Comparison of ENCODE assay signal across 29 cellular contexts in genomic region chr17:74529243-74529642, GRCh38. TPM values are rescaled to one million over a fixed set of nuclear protein-coding genes. Genes with fewer than 3 reads are reported as not detected.
DNase-seq lines count a peak whose midpoint lies in the region; ATAC-seq and TF ChIP-seq lines count a peak whose summit lies in the region.
"Had no signal": no experiment of that assay in that cellular context is flagged by ENCODE, and none has a peak within 500 bp of the region (broad histone marks: within the 10 kb centered on the region; RNA-seq: fewer than 3 reads in every experiment).

No MANE protein-coding gene starts in this region.

- H2AFZ ChIP-seq in mammary epithelial cell (ENCODE audit: low read depth, low read length) = no peak overlapping the region

- ATAC-seq in activated CD8-positive, alpha-beta memory T cell treated with anti-CD3 and anti-CD28 coated beads, Interleukin-2, amount 10 ng/mL, durations not matched to agents 7 days and 5 days = no peak
- no peak for ATAC-seq in HG03025 (IDR thresholded peaks at IDR 0.05; ENCODE audit: low FRiP score, unreplicated experiment)
- ATAC-seq in GM21717 (IDR thresholded peaks at IDR 0.05; ENCODE audit: unreplicated experiment) = no peak
- ATAC-seq: left colon had no signal

- no peaks in the 10 kb centered on the region for H3K79me2 ChIP-seq in mammary epithelial cell (ENCODE audit: insufficient read depth, low read length)

- TF ChIP-seq CTCF in breast epithelium (IDR thresholded peaks at IDR 0.05) = no peak
- TF ChIP-seq CTCF in mammary epithelial cell (conservative IDR thresholded peaks at IDR 0.05 in 1 of 2, IDR thresholded peaks at IDR 0.05 in 1 of 2; ENCODE audit: extremely low read depth in 1 of 2, insufficient read depth in 1 of 2, low read depth in 1 of 2, low read length in 2 of 2) = no peak

- H3K4me2 ChIP-seq in mammary epithelial cell (ENCODE audit: insufficient read depth, low read depth, low read length) = no peak overlapping the region

- no peaks in the 10 kb centered on the region for H3K27me3 ChIP-seq in breast epithelium
- H3K27me3 ChIP-seq in mammary epithelial cell (ENCODE audit: insufficient read depth, low read length) = no peaks in the 10 kb centered on the region
- H3K27me3 ChIP-seq: brain microvascular endothelial cell, pancreas, upper lobe of left lung had no signal

- H3K4me3 ChIP-seq in breast epithelium (no peak overlapping the region), mammary epithelial cell (replicated peaks in 1 of 3; ENCODE audit: insufficient read depth in 1 of 3, low read depth in 2 of 3, low read length in 3 of 3) (no peak overlapping the region)
- H3K4me3 ChIP-seq: pancreas, SJCRH30, upper lobe of left lung had no signal

- H3K4me1 Mint-ChIP-seq in activated CD8-positive, alpha-beta memory T cell treated with anti-CD3 and anti-CD28 coated beads, Interleukin-2, amount 10 ng/mL, durations not matched to agents 7 days and 5 days = peaks cover 3% of the 10 kb centered on the region

- no peaks in the 10 kb centered on the region for H3K9me3 ChIP-seq in breast epithelium
- H3K9me3 ChIP-seq in mammary epithelial cell (replicated peaks; ENCODE audit: insufficient read depth, low read length) = no peaks in the 10 kb centered on the region
- H3K9me3 ChIP-seq: pancreas, SJCRH30, upper lobe of left lung had no signal

- H4K20me1 ChIP-seq in mammary epithelial cell (ENCODE audit: insufficient read depth, low read length) = no peaks in the 10 kb centered on the region

- peaks cover 45% of the 10 kb centered on the region for H3K27me3 Mint-ChIP-seq in activated CD8-positive, alpha-beta memory T cell treated with anti-CD3 and anti-CD28 coated beads, Interleukin-2, amount 10 ng/mL, durations not matched to agents 7 days and 5 days

- H3K4me3 Mint-ChIP-seq in activated CD8-positive, alpha-beta memory T cell treated with anti-CD3 and anti-CD28 coated beads, Interleukin-2, amount 10 ng/mL, durations not matched to agents 7 days and 5 days = no peak overlapping the region
- H3K4me3 Mint-ChIP-seq: activated CD4-positive, alpha-beta T cell treated with anti-CD3 and anti-CD28 coated beads, Interleukin-2, amount 10 ng/mL, durations not matched to agents 24 days and 14 days; activated naive CD4-positive, alpha-beta T cell treated with anti-CD3 and anti-CD28 coated beads, Interleukin-2, amount 10 ng/mL, durations not matched to agents 7 days and 5 days; CD4-positive, alpha-beta T cell had no signal

- no peak overlapping the region for H3K9ac ChIP-seq in mammary epithelial cell (ENCODE audit: insufficient read depth, low read length)

- no peaks in the 10 kb centered on the region for H3K9me3 Mint-ChIP-seq in activated CD8-positive, alpha-beta memory T cell treated with anti-CD3 and anti-CD28 coated beads, Interleukin-2, amount 10 ng/mL, durations not matched to agents 7 days and 5 days (ENCODE audit: low read depth)
- H3K9me3 Mint-ChIP-seq: activated CD4-positive, alpha-beta T cell treated with anti-CD3 and anti-CD28 coated beads, Interleukin-2, amount 10 ng/mL, durations not matched to agents 24 days and 14 days; activated naive CD4-positive, alpha-beta T cell treated with anti-CD3 and anti-CD28 coated beads, Interleukin-2, amount 10 ng/mL, durations not matched to agents 7 days and 5 days; CD4-positive, alpha-beta T cell had no signal

- H3K4me1 ChIP-seq in breast epithelium (no peaks in the 10 kb centered on the region), mammary epithelial cell (ENCODE audit: insufficient read depth, low read length) (no peaks in the 10 kb centered on the region)
- H3K4me1 ChIP-seq: pancreas, SJCRH30, upper lobe of left lung had no signal

- DNase-seq in breast epithelium (ENCODE audit: low spot score in 2 of 2) = peak; percentile 6 to 37
- no peak for DNase-seq in mammary epithelial cell
- peak; percentile 18 for DNase-seq in activated CD8-positive, alpha-beta memory T cell treated with anti-CD3 and anti-CD28 coated beads, Interleukin-2, amount 10 ng/mL, durations not matched to agents 7 days and 5 days
- peak; percentile 53 for DNase-seq in mesenteric fat pad (ENCODE audit: low spot score)
- DNase-seq in ureter (ENCODE audit: low spot score) = peak; percentile 35
- no peak for DNase-seq in T-helper 9 cell
- DNase-seq: activated CD4-positive, alpha-beta T cell treated with anti-CD3 and anti-CD28 coated beads, Interleukin-2, amount 10 ng/mL, durations not matched to agents 24 days and 14 days; activated naive CD4-positive, alpha-beta T cell treated with anti-CD3 and anti-CD28 coated beads, Interleukin-2, amount 10 ng/mL, durations not matched to agents 7 days and 5 days; brain microvascular endothelial cell; DMS79 treated with DMSO at 0.1 percent for 48 hours; GDM1; left colon; mesenchymal stem cell; NCI-H1092; NCI-H1694; NCI-H446 treated with DMSO at 0.1 percent for 48 hours; NCI-H774; small intestine; SW 1271 had no signal

- no peaks in the 10 kb centered on the region for H3K36me3 Mint-ChIP-seq in activated CD8-positive, alpha-beta memory T cell treated with anti-CD3 and anti-CD28 coated beads, Interleukin-2, amount 10 ng/mL, durations not matched to agents 7 days and 5 days
- H3K36me3 Mint-ChIP-seq: activated naive CD4-positive, alpha-beta T cell treated with anti-CD3 and anti-CD28 coated beads, Interleukin-2, amount 10 ng/mL, durations not matched to agents 7 days and 5 days had no signal

- CTCF ChIA-PET in mammary epithelial cell (lab: Charles Lee; ENCODE audit: low non-redundant PET) = no interaction called here
- CTCF ChIA-PET in activated CD8-positive, alpha-beta memory T cell treated with anti-CD3 and anti-CD28 coated beads, Interleukin-2, amount 10 ng/mL, durations not matched to agents 7 days and 5 days (lab: Charles Lee) = interaction anchor here (1.9 to 2.2 kb wide), 2 partner anchors 72 to 161 kb away, joined by 4 to 7 read pairs; partner anchors contain the start of gene GPR142

- intact Hi-C loops in breast epithelium (cut with DNase I; ENCODE audit: low total_unique reads) (no loop called here), mammary epithelial cell (cut with micrococcal nuclease) (no loop called here)

- 65% methylated on average over 5 of the region's 5 CpGs for WGBS in mammary epithelial cell (ENCODE audit: low coverage, missing lambda C conversion rate)

- no peak for TF ChIP-seq POLR2A in breast epithelium (IDR thresholded peaks at IDR 0.05)

- H3K36me3 ChIP-seq in breast epithelium = no peaks in the 10 kb centered on the region
- no peaks in the 10 kb centered on the region for H3K36me3 ChIP-seq in mammary epithelial cell (ENCODE audit: insufficient read depth, low read length)
- H3K36me3 ChIP-seq: brain microvascular endothelial cell, pancreas, SJCRH30, upper lobe of left lung had no signal

- H3K27ac Mint-ChIP-seq in activated CD8-positive, alpha-beta memory T cell treated with anti-CD3 and anti-CD28 coated beads, Interleukin-2, amount 10 ng/mL, durations not matched to agents 7 days and 5 days = no peak overlapping the region
- H3K27ac Mint-ChIP-seq: activated CD4-positive, alpha-beta T cell treated with anti-CD3 and anti-CD28 coated beads, Interleukin-2, amount 10 ng/mL, durations not matched to agents 24 days and 14 days; activated naive CD4-positive, alpha-beta T cell treated with anti-CD3 and anti-CD28 coated beads, Interleukin-2, amount 10 ng/mL, durations not matched to agents 7 days and 5 days; CD4-positive, alpha-beta T cell had no signal

- no TSS peak for BruUV-seq in mammary epithelial cell (replicated peaks; lab: Mats Ljungman, UMichigan)

- in situ Hi-C loops in mammary epithelial cell (cut with MboI; ENCODE audit: low sequenced_read_pairs in 2 of 2) = no loop called here

- H3K27ac ChIP-seq in breast epithelium = no peak overlapping the region
- H3K27ac ChIP-seq in mammary epithelial cell (ENCODE audit: insufficient read depth, low read depth, low read length) = no peak overlapping the region
- H3K27ac ChIP-seq: brain microvascular endothelial cell, pancreas, SJCRH30 had no signal

- dilution Hi-C loops in mammary epithelial cell (cut with HindIII; ENCODE audit: low sequenced_read_pairs) = loop anchor here (5.0 kb wide), 1 partner anchor 47 kb away; no protein-coding TSS in a partner anchor

RNA-seq across cellular contexts. Expression of gene CD300LB, which starts 2.0 kb away (rescaled TPM):
- total RNA-seq in breast epithelium (under 1 TPM in 2 of 3 donors, not detected in 1; 0.32 to 0.88 TPM), mammary epithelial cell (not detected), mesenteric fat pad (1.3 TPM), ureter (0.49 TPM)
- not detected for polyA plus RNA-seq in mammary epithelial cell
- not detected for polyA minus RNA-seq in mammary epithelial cell
- not detected for total RNA-seq in activated CD8-positive, alpha-beta memory T cell treated with anti-CD3 and anti-CD28 coated beads, Interleukin-2, amount 10 ng/mL, durations not matched to agents 7 days and 5 days
- total RNA-seq: activated CD4-positive, alpha-beta T cell treated with anti-CD3 and anti-CD28 coated beads, Interleukin-2, amount 10 ng/mL, durations not matched to agents 24 days and 14 days; cerebellum; HT1080; renal cortical epithelial cell; SJCRH30 had no signal
- polyA plus RNA-seq: neural cell had no signal

RNA-seq across cellular contexts. Expression of gene CD300C, which starts 16.7 kb away (rescaled TPM):
- total RNA-seq in breast epithelium = 1 to 10 TPM in 1 of 3 donors, under 1 TPM in 2; 0.33 to 2.1 (median 0.59) TPM
- total RNA-seq in mammary epithelial cell = not detected
- not detected for polyA plus RNA-seq in mammary epithelial cell
- not detected for polyA minus RNA-seq in mammary epithelial cell
- total RNA-seq in activated CD8-positive, alpha-beta memory T cell treated with anti-CD3 and anti-CD28 coated beads, Interleukin-2, amount 10 ng/mL, durations not matched to agents 7 days and 5 days = 1 to 10 TPM in 1 of 2 experiments, under 1 TPM in 1; 0.56 to 1.5 TPM
- 4.1 TPM for total RNA-seq in mesenteric fat pad
- 0.68 TPM for total RNA-seq in ureter
- total RNA-seq: cerebellum, SJCRH30 had no signal
- polyA plus RNA-seq: neural cell had no signal

RNA-seq across cellular contexts. Expression of gene CD300H, which starts 38.1 kb away (rescaled TPM):
- total RNA-seq in breast epithelium (1 to 10 TPM in 1 of 3 donors, not detected in 2; 1.5 TPM), mammary epithelial cell (not detected), mesenteric fat pad (not detected), ureter (not detected)
- polyA plus RNA-seq in mammary epithelial cell = not detected
- not detected for polyA minus RNA-seq in mammary epithelial cell
- total RNA-seq in activated CD8-positive, alpha-beta memory T cell treated with anti-CD3 and anti-CD28 coated beads, Interleukin-2, amount 10 ng/mL, durations not matched to agents 7 days and 5 days = not detected
- total RNA-seq: activated CD4-positive, alpha-beta T cell treated with anti-CD3 and anti-CD28 coated beads, Interleukin-2, amount 10 ng/mL, durations not matched to agents 24 days and 14 days; CD4-positive, alpha-beta T cell; cerebellum; HT1080; left colon; pancreas; renal cortical epithelial cell; SJCRH30 had no signal
- polyA plus RNA-seq: neural cell, pancreas, small intestine had no signal

Comparison
In these comparisons a context has a peak if more than half of its experiments do, and no peak if none do; other contexts are left out.
1. DNase-seq: peak in breast epithelium (2 of 2), activated CD8-positive, alpha-beta memory T cell treated with anti-CD3 and anti-CD28 coated beads, Interleukin-2, amount 10 ng/mL, durations not matched to agents 7 days and 5 days (single experiment), mesenteric fat pad (single experiment) and ureter (single experiment); none in mammary epithelial cell (single experiment) and T-helper 9 cell (single experiment).